14 cellular contexts compared by ENCODE assay signal in genomic region chr5:145407300-145408047, GRCh38.
A peak's percentile ranks its signal among the peaks of the same experiment; 100 is the strongest.
DNase-seq lines count a peak whose midpoint lies in the region; ATAC-seq, FAIRE-seq and TF ChIP-seq lines count a peak whose summit lies in the region.
"Had no signal": no experiment of that assay in that cellular context is flagged by ENCODE, and none has a peak within 500 bp of the region (broad histone marks: within the 10 kb centered on the region; RNA-seq: fewer than 3 reads in every experiment).

No MANE protein-coding gene starts in this region.

- H3K4me3 ChIP-seq in GM12878 = no peak overlapping the region
- H3K4me3 ChIP-seq: BLaER1 treated with 17β-estradiol and CSF1 and Interleukin-3, amounts not matched to agents 10 nM and 100 nM had no signal

- 0 out of 2 replicates have a peak, but pooled peaks have one; percentile 5 for TF ChIP-seq RAD21 in GM12878 (IDR thresholded peaks at IDR 0.05; ENCODE audit: insufficient read depth, low read depth, low read length)

- peak overlapping the region; percentile 9; the same call in 1 of the 2 replicates for H3K27ac ChIP-seq in GM12878 (ENCODE audit: control insufficient read depth, insufficient read depth)
- H3K27ac ChIP-seq: BLaER1 treated with 17β-estradiol and CSF1 and Interleukin-3, amounts not matched to agents 10 nM and 100 nM; epithelial cell of prostate had no signal

- peak; percentile 25 for DNase-seq in GM12878 (ENCODE audit: low read depth, low spot score)
- no peak for DNase-seq in activated CD4-positive, alpha-beta T cell treated with anti-CD3 and anti-CD28 coated beads for 4 hours
- DNase-seq in stimulated activated CD4-positive, alpha-beta T cell treated with anti-CD3 and anti-CD28 coated beads, Interleukin-12 subunit alpha, Interleukin-12 subunit beta, amount 100 ng/mL, for 4 hours = no peak
- DNase-seq in NCI-H1436 treated with DMSO at 0.1 percent for 48 hours (lab: John Stamatoyannopoulos, UW) = no peak
- no peak for DNase-seq in posterior cingulate gyrus
- DNase-seq: activated CD4-positive, CD25-positive, alpha-beta regulatory T cell treated with anti-CD3 and anti-CD28 coated beads, Interleukin-2, amount 50 U/mL, for 72 hours; DMS79; GOT3; NCI-H1092 treated with DMSO at 0.1 percent for 48 hours had no signal

- no peaks in the 10 kb centered on the region for H3K79me2 ChIP-seq in GM12878 (ENCODE audit: control insufficient read depth, insufficient read depth, low read length)

- RAD21 ChIA-PET in GM12878 (lab: Charles Lee; ENCODE audit: unreplicated experiment) = no interaction called here

- SMC1A ChIA-PET in GM12878 (lab: Charles Lee; ENCODE audit: uncharacterized antibody, unreplicated experiment) = no interaction called here

- CTCF ChIA-PET in GM12878 (lab: Yijun Ruan, JAX) = no interaction called here

- POLR2A ChIA-PET in GM12878 (lab: Charles Lee) = interaction anchor here (0.6 kb wide), 1 partner anchor 20 kb away, joined by 3 read pairs; no protein-coding TSS in a partner anchor

- no peaks in the 10 kb centered on the region for H3K27me3 ChIP-seq in GM12878 (replicated peaks in 1 of 2; ENCODE audit: control insufficient read depth in 2 of 2, insufficient read depth in 2 of 2, low read length in 1 of 2)
- H3K27me3 ChIP-seq: BLaER1 treated with 17β-estradiol and CSF1 and Interleukin-3, amounts not matched to agents 10 nM and 100 nM had no signal

- 0% methylated on average over 2 of the region's 2 CpGs for WGBS in GM12878 (ENCODE audit: insufficient coverage, insufficient replicate concordance, low lambda C conversion rate, missing lambda C conversion rate)

- no peaks in the 10 kb centered on the region for H4K20me1 ChIP-seq in GM12878 (ENCODE audit: control insufficient read depth, insufficient read depth)
- H4K20me1 ChIP-seq: BLaER1 treated with 17β-estradiol and CSF1 and Interleukin-3, amounts not matched to agents 10 nM and 100 nM had no signal

- in situ Hi-C loops in GM12878 (cut with MboI) = no loop called here

- ATAC-seq in GM19035 (IDR thresholded peaks at IDR 0.05; ENCODE audit: unreplicated experiment) (peak; percentile 61), GM21825 (IDR thresholded peaks at IDR 0.05; ENCODE audit: unreplicated experiment) (peak; percentile 53), HG03103 (IDR thresholded peaks at IDR 0.05; ENCODE audit: low read depth, unreplicated experiment) (peak; percentile 47), GM12878 (peak; percentile 65)

- H2AFZ ChIP-seq in GM12878 (ENCODE audit: control insufficient read depth, low read depth, low read length) = no peak overlapping the region

- H3K4me1 ChIP-seq in GM12878 (ENCODE audit: control insufficient read depth, insufficient read depth, low read length) = no peaks in the 10 kb centered on the region; the same call in 1 of the 2 replicates

- no peak overlapping the region for H3K9ac ChIP-seq in GM12878 (ENCODE audit: control insufficient read depth, insufficient read depth, low read length)
- H3K9ac ChIP-seq: BLaER1 treated with 17β-estradiol and CSF1 and Interleukin-3, amounts not matched to agents 10 nM and 100 nM had no signal

- no peak for TF ChIP-seq POLR2A in GM12878 (IDR thresholded peaks at IDR 0.05; ENCODE audit: low read depth, low read length)

- TF ChIP-seq CTCF in GM12878 (IDR thresholded peaks at IDR 0.05 in 2 of 3, conservative IDR thresholded peaks at IDR 0.05 in 1 of 3; ENCODE audit: control insufficient read depth in 2 of 3, extremely low read depth in 1 of 3, insufficient read depth in 1 of 3, low read depth in 3 of 3, low read length in 3 of 3) = no peak

- no TSS peak for BruUV-seq in GM12878 (replicated peaks; lab: Mats Ljungman, UMichigan)

- no peak for FAIRE-seq in GM12878 (lab: Jason Lieb, UNC)

- intact Hi-C loops in GM12878 (cut with micrococcal nuclease; ENCODE audit: unreplicated experiment) (no loop called here), posterior cingulate gyrus (cut with DNase I) (no loop called here)

- H3K9me3 ChIP-seq in GM12878 (replicated peaks; ENCODE audit: control insufficient read depth, insufficient read depth, low read length) = peaks cover 2% of the 10 kb centered on the region; the same call in 2 of the 3 replicates

- TF ChIP-seq EP300 in GM12878 (IDR thresholded peaks at IDR 0.05; ENCODE audit: borderline replicate concordance in 1 of 2, control insufficient read depth in 1 of 2, low read depth in 2 of 2, low read length in 2 of 2) = no peak

- no peak overlapping the region for H3K4me2 ChIP-seq in GM12878 (ENCODE audit: control insufficient read depth, insufficient read depth)

- H3K36me3 ChIP-seq in GM12878 (ENCODE audit: control insufficient read depth in 2 of 2, insufficient read depth in 2 of 2, low read length in 1 of 2) = no peaks in the 10 kb centered on the region

TF ChIP-seq in GM12878, 131 proteins besides CTCF, POLR2A, EP300 and RAD21:
- 0 out of 2 replicates have a peak, but pooled peaks have one; percentile 47 for TF ChIP-seq DPF2 (IDR thresholded peaks at IDR 0.05)
- TF ChIP-seq NFIC (IDR thresholded peaks at IDR 0.05; ENCODE audit: low read depth, low read length) = no peak; the same call in 1 of the 2 replicates
- TF ChIP-seq YY1 (IDR thresholded peaks at IDR 0.05; ENCODE audit: low read depth, low read length) = 0 out of 2 replicates have a peak, but pooled peaks have one; percentile 31
- TF ChIP-seq HDGF (IDR thresholded peaks at IDR 0.05) = no peak
- no peak for TF ChIP-seq ZNF217 (IDR thresholded peaks at IDR 0.05)
- TF ChIP-seq JUNB (IDR thresholded peaks at IDR 0.05) = no peak
- TF ChIP-seq IRF4 (IDR thresholded peaks at IDR 0.05; ENCODE audit: low read depth, low read length) = no peak
- TF ChIP-seq MTA3 (IDR thresholded peaks at IDR 0.05; ENCODE audit: borderline replicate concordance, low read length) = peak; percentile 54; the same call in 1 of the 2 replicates
- TF ChIP-seq BHLHE40 (IDR thresholded peaks at IDR 0.05; ENCODE audit: borderline replicate concordance in 1 of 2, low read depth in 2 of 2, low read length in 1 of 2) = no peak
- TF ChIP-seq ATF7 (IDR thresholded peaks at IDR 0.05; ENCODE audit: low read depth) = no peak
- TF ChIP-seq MXI1 (IDR thresholded peaks at IDR 0.05; ENCODE audit: low read depth, low read length) = no peak
- TF ChIP-seq PML (IDR thresholded peaks at IDR 0.05; ENCODE audit: low read length) = 0 out of 2 replicates have a peak, but pooled peaks have one; percentile 36
